In the genomic region with DNA sequence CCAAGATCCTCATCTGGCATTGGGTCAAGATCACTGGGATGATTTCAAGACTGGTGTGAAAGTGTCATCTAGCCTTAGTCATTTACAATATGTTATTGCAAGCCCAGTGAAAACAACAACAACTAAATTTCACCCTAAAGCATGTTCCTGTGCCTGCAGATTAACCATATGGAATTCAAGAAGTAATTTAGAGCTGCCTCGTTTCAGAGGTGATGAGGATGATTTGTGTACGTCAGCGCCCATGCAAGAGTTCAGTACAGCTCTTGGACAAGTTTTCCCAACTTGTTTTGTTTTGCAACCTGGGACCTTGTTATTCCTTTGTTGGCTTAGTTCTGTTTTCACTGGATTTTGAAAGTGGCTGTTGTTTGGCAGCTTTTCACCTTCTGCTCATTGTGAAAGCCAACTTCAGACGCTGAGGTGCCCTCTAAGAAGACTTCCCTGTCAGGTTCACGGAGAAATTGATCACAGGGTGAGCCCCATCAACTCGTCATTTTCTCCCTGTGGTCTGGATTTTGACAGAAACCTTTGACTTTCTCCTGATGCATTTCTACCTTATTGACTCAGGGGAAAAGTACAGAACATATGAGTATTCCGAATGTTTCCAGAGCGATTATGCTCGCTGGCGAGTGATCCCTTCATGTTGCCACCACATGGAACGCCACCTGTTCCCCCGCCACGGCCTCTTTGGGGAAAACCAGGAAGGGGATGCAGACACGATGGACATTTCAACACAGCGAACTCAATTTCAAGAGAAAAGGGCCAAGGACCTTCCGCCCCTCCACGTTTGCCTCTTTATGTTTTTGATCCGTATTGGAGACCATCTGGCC, we compare ENCODE assay signal across 11 cellular contexts.
DNase-seq lines count a peak whose midpoint lies in the region; ATAC-seq and TF ChIP-seq lines count a peak whose summit lies in the region.
"Had no signal": no experiment of that assay in that cellular context is flagged by ENCODE, and none has a peak within 500 bp of the region (broad histone marks: within the 10 kb centered on the region; RNA-seq: fewer than 3 reads in every experiment).

No MANE protein-coding gene starts in this region.

- TF ChIP-seq EP300 in ovary (IDR thresholded peaks at IDR 0.05), result no peak

- ATAC-seq in HG03095 (IDR thresholded peaks at IDR 0.05; ENCODE audit: unreplicated experiment), result no peak
- ATAC-seq in GM18870 (IDR thresholded peaks at IDR 0.05; ENCODE audit: unreplicated experiment), result no peak

- peaks cover 15% of the 10 kb centered on the region for H3K4me1 ChIP-seq in Caco-2
- H3K4me1 ChIP-seq in mammary epithelial cell (ENCODE audit: insufficient read depth, low read length), result peaks cover 28% of the 10 kb centered on the region
- H3K4me1 ChIP-seq in ovary (ENCODE audit: insufficient read depth), result no peaks in the 10 kb centered on the region

- dilution Hi-C loops in mammary epithelial cell (cut with HindIII; ENCODE audit: low sequenced_read_pairs), result loop anchor here (5.0 kb wide), 1 partner anchor 52 kb away; no protein-coding TSS in a partner anchor

- intact Hi-C loops in Caco-2 (cut with micrococcal nuclease; ENCODE audit: unreplicated experiment), result no loop called here
- intact Hi-C loops in mammary epithelial cell (cut with micrococcal nuclease), result loop anchor here (1.0 to 10.0 kb wide), 3 partner anchors 12 to 721 kb away; partner anchors contain the start of gene FBXO31
- intact Hi-C loops in ovary (cut with DNase I), result no loop called here

- H4K20me1 ChIP-seq in mammary epithelial cell (ENCODE audit: insufficient read depth, low read length), result no peaks in the 10 kb centered on the region

- no peak for TF ChIP-seq POLR2A in ovary (IDR thresholded peaks at IDR 0.05)

- H3K36me3 Mint-ChIP-seq in Caco-2 (ENCODE audit: insufficient read depth, unreplicated experiment) (peaks cover 7% of the 10 kb centered on the region), nephron (ENCODE audit: low read depth) (peaks cover 15% of the 10 kb centered on the region)

- H3K4me3 Mint-ChIP-seq in Caco-2 (ENCODE audit: unreplicated experiment) (peak overlapping the region; percentile 50), nephron (no peak overlapping the region)
- H3K4me3 Mint-ChIP-seq: dendritic cell treated with granulocyte-macrophage colony-stimulating factor and Interleukin-4, amounts not matched to agents 40 ng/mL and 50 ng/mL, for 4 days had no signal

- H3K27me3 ChIP-seq in Caco-2 (replicated peaks; ENCODE audit: control insufficient read depth, insufficient read depth, low read length), result no peaks in the 10 kb centered on the region
- no peaks in the 10 kb centered on the region for H3K27me3 ChIP-seq in mammary epithelial cell (ENCODE audit: insufficient read depth, low read length)
- no peaks in the 10 kb centered on the region for H3K27me3 ChIP-seq in ovary

- CTCF ChIA-PET in Caco-2 (lab: Charles Lee), result no interaction called here
- CTCF ChIA-PET in mammary epithelial cell (lab: Charles Lee; ENCODE audit: low non-redundant PET), result no interaction called here

- WGBS in mammary epithelial cell (ENCODE audit: low coverage, missing lambda C conversion rate), result 56% methylated on average over 18 of the region's 18 CpGs
- WGBS in ovary, 3 donors, result 70 to 79% (median 71%) methylated on average over 18 of the region's 18 CpGs

- no TSS peak for BruUV-seq in Caco-2 (replicated peaks; lab: Mats Ljungman, UMichigan)
- TSS peak; percentile 89 for BruUV-seq in mammary epithelial cell (replicated peaks; lab: Mats Ljungman, UMichigan)

- peaks cover 20% of the 10 kb centered on the region for H3K9me3 Mint-ChIP-seq in Caco-2 (ENCODE audit: unreplicated experiment)
- peaks cover 22% of the 10 kb centered on the region for H3K9me3 Mint-ChIP-seq in nephron
- H3K9me3 Mint-ChIP-seq: dendritic cell treated with granulocyte-macrophage colony-stimulating factor and Interleukin-4, amounts not matched to agents 40 ng/mL and 50 ng/mL, for 4 days had no signal

- H3K27me3 Mint-ChIP-seq in Caco-2 (ENCODE audit: insufficient read depth, unreplicated experiment) (no peaks in the 10 kb centered on the region), nephron (ENCODE audit: low read depth) (peaks cover 59% of the 10 kb centered on the region)

- peaks cover 15% of the 10 kb centered on the region; the same call in 1 of the 2 replicates for H3K9me3 ChIP-seq in Caco-2
- H3K9me3 ChIP-seq in mammary epithelial cell (replicated peaks; ENCODE audit: insufficient read depth, low read length), result peaks cover 6% of the 10 kb centered on the region
- no peaks in the 10 kb centered on the region for H3K9me3 ChIP-seq in ovary

- peak overlapping the region; percentile 25 for H2AFZ ChIP-seq in mammary epithelial cell (ENCODE audit: low read depth, low read length)

- POLR2A ChIA-PET in Caco-2 (lab: Charles Lee), result no interaction called here

- in situ Hi-C loops in mammary epithelial cell (cut with MboI; ENCODE audit: low sequenced_read_pairs in 2 of 2), result no loop called here

- H3K9ac ChIP-seq in mammary epithelial cell (ENCODE audit: insufficient read depth, low read length), result peak overlapping the region; percentile 27

- DNase-seq in Caco-2 (no peak), LHCN-M2 (ENCODE audit: low read depth) (peak; percentile 76), mammary epithelial cell (peak; percentile 53), ovary (no peak), GM19238 (ENCODE audit: insufficient read length, low spot score) (no peak)
- DNase-seq: kidney, Right ventricle myocardium superior had no signal

- no peaks in the 10 kb centered on the region for H3K36me3 ChIP-seq in Caco-2 (ENCODE audit: control insufficient read depth, insufficient read depth, low read length)
- H3K36me3 ChIP-seq in mammary epithelial cell (ENCODE audit: insufficient read depth, low read length), result no peaks in the 10 kb centered on the region
- no peaks in the 10 kb centered on the region for H3K36me3 ChIP-seq in ovary

- no peak for TF ChIP-seq CTCF in Caco-2 (IDR thresholded peaks at IDR 0.05; ENCODE audit: insufficient read depth in 1 of 2, low read depth in 1 of 2, low read length in 1 of 2, severe bottlenecking in 1 of 2, unreplicated experiment in 1 of 2)
- no peak for TF ChIP-seq CTCF in mammary epithelial cell (conservative IDR thresholded peaks at IDR 0.05 in 1 of 2, IDR thresholded peaks at IDR 0.05 in 1 of 2; ENCODE audit: extremely low read depth in 1 of 2, insufficient read depth in 1 of 2, low read depth in 1 of 2, low read length in 2 of 2)
- no peak for TF ChIP-seq CTCF in nephron (IDR thresholded peaks at IDR 0.05; ENCODE audit: unreplicated experiment in 3 of 3)
- TF ChIP-seq CTCF in ovary (IDR thresholded peaks at IDR 0.05), result no peak

- H3K4me3 ChIP-seq in Caco-2 (ENCODE audit: low read depth, low read length), result no peak overlapping the region
- H3K4me3 ChIP-seq in mammary epithelial cell (replicated peaks in 1 of 3; ENCODE audit: insufficient read depth in 1 of 3, low read depth in 2 of 3, low read length in 3 of 3), result no peak overlapping the region
- H3K4me3 ChIP-seq in ovary, result no peak overlapping the region

- H3K27ac Mint-ChIP-seq in Caco-2 (ENCODE audit: unreplicated experiment), result peak overlapping the region; percentile 76
- peak overlapping the region in 2 of 3 experiments; percentile 27 to 79 for H3K27ac Mint-ChIP-seq in nephron
- H3K27ac Mint-ChIP-seq: dendritic cell treated with granulocyte-macrophage colony-stimulating factor and Interleukin-4, amounts not matched to agents 40 ng/mL and 50 ng/mL, for 4 days had no signal

- H3K27ac ChIP-seq in mammary epithelial cell (ENCODE audit: insufficient read depth, low read depth, low read length) (peak overlapping the region; percentile 96), ovary (no peak overlapping the region)

- peak overlapping the region; percentile 86 for H3K4me2 ChIP-seq in mammary epithelial cell (ENCODE audit: insufficient read depth, low read depth, low read length)

- H3K79me2 ChIP-seq in mammary epithelial cell (ENCODE audit: insufficient read depth, low read length), result no peaks in the 10 kb centered on the region

- peaks cover 10% of the 10 kb centered on the region for H3K4me1 Mint-ChIP-seq in Caco-2 (ENCODE audit: low read depth, unreplicated experiment)
- peaks cover 62% of the 10 kb centered on the region for H3K4me1 Mint-ChIP-seq in nephron

Comparison
In these comparisons a context has a peak if more than half of its experiments do, and no peak if none do; other contexts are left out.
1. DNase-seq: peak in LHCN-M2 (single experiment) and mammary epithelial cell (single experiment); none in Caco-2 (0 of 2), ovary (0 of 5) and GM19238 (single experiment).